ENCODE assay signal across 11 cellular contexts in the genomic region with DNA sequence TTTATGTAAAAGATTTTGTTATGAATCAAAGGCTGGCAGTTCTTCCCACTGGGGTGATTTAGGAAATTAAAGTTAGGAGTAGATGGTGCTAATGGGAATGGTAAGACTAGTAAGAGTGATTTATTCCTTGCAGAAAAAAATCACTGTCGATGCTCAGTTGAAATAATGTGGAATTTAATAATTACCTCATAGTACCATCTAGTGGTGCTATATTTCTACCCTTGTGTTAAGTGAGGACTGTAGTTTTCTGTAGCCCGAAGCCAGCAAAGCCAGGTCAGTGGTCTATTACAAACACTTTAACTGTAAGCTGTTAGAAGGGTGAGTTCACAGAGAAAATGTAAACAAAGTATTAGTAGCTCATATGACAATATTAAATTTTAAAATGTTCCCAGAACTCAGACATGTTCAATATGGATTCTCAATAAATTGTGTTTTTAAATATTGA. TPM values are rescaled to one million over a fixed set of nuclear protein-coding genes. Genes with fewer than 3 reads are reported as not detected.
DNase-seq lines count a peak whose midpoint lies in the region; ATAC-seq, FAIRE-seq and TF ChIP-seq lines count a peak whose summit lies in the region.
"Had no signal": no experiment of that assay in that cellular context is flagged by ENCODE, and none has a peak within 500 bp of the region (broad histone marks: within the 10 kb centered on the region; RNA-seq: fewer than 3 reads in every experiment).

No MANE protein-coding gene starts in this region.

- no peak for FAIRE-seq in H54 (lab: Jason Lieb, UNC)

- no peaks in the 10 kb centered on the region for H3K36me3 ChIP-seq in IMR-90 (ENCODE audit: control insufficient read depth, insufficient read depth, low read length)
- H3K36me3 ChIP-seq: HAP-1 had no signal

- peak; percentile 83 for ATAC-seq in IMR-90 (ENCODE audit: low read depth)
- ATAC-seq in GM18505 (IDR thresholded peaks at IDR 0.05; ENCODE audit: unreplicated experiment) = no peak
- ATAC-seq: WTC11 had no signal

- no peak overlapping the region for H3K56ac ChIP-seq in IMR-90 (ENCODE audit: extremely low read depth, insufficient read depth, low read length)

- POLR2A ChIA-PET in IMR-90 (lab: Charles Lee; ENCODE audit: unreplicated experiment) = no interaction called here

- dilution Hi-C loops in IMR-90 (cut with HindIII; ENCODE audit: low sequenced_read_pairs, unreplicated experiment) = no loop called here

- H2BK20ac ChIP-seq in IMR-90 (ENCODE audit: low read depth, low read length) = no peak overlapping the region

- no peak overlapping the region for H4K5ac ChIP-seq in IMR-90 (ENCODE audit: low read depth, low read length)

- H3K4ac ChIP-seq in IMR-90 (ENCODE audit: low read depth, low read length) = no peak overlapping the region

- no peak overlapping the region for H3K18ac ChIP-seq in IMR-90 (ENCODE audit: low read depth, low read length)

- no peak overlapping the region for H3K14ac ChIP-seq in IMR-90 (replicated peaks; ENCODE audit: low read depth, low read length)

- H3K27ac ChIP-seq in IMR-90 (ENCODE audit: insufficient read depth, low read length) = no peak overlapping the region

- H4K8ac ChIP-seq in IMR-90 (ENCODE audit: low read depth in 2 of 2, low read length in 2 of 2) = no peak overlapping the region

- H2BK5ac ChIP-seq in IMR-90 (ENCODE audit: low read depth, low read length, poor library complexity, severe bottlenecking) = no peak overlapping the region

- H2AFZ ChIP-seq in IMR-90 (replicated peaks; ENCODE audit: low read length, poor library complexity) = no peak overlapping the region

- no TSS peak for BruUV-seq in IMR-90 (replicated peaks; lab: Mats Ljungman, UMichigan)

- H2BK120ac ChIP-seq in IMR-90 (ENCODE audit: low read depth, low read length) = no peak overlapping the region

- no peak overlapping the region for H3K4me3 ChIP-seq in IMR-90 (ENCODE audit: insufficient read depth, low read depth, low read length)
- H3K4me3 ChIP-seq: HAP-1 had no signal

- in situ Hi-C loops in IMR-90 (cut with MboI; ENCODE audit: low sequenced_read_pairs) (no loop called here), T47D (cut with HindIII; ENCODE audit: low pct_unique_long_range_greater_than_20kb, low sequenced_read_pairs) (no loop called here)

- H4K20me1 ChIP-seq in IMR-90 (ENCODE audit: insufficient read depth, low read length) = no peaks in the 10 kb centered on the region

- TF ChIP-seq RAD21 in IMR-90 (IDR thresholded peaks at IDR 0.05; ENCODE audit: low read length) = peak; percentile 44

- peak; percentile 23 for DNase-seq in AG08395 (ENCODE audit: low spot score)
- DNase-seq in IMR-90 = peak; percentile 29
- peak; percentile 18 to 43 for DNase-seq in T47D (ENCODE audit: low read depth in 1 of 2, low spot score in 1 of 2)
- DNase-seq in lung microvascular endothelial cell (ENCODE audit: low read depth in 2 of 2) = peak; percentile 33 to 46
- DNase-seq in H54 (ENCODE audit: insufficient read length, low spot score) = no peak
- DNase-seq in stimulated activated naive CD4-positive, alpha-beta T cell (lab: John Stamatoyannopoulos, UW) = no peak
- no peak for DNase-seq in NCI-H82 (lab: John Stamatoyannopoulos, UW)

- H2AK9ac ChIP-seq in IMR-90 (replicated peaks; ENCODE audit: low read depth, low read length, poor library complexity) = no peak overlapping the region

- H3K9me3 ChIP-seq in IMR-90 (ENCODE audit: control insufficient read depth, insufficient read depth, low read length) = no peaks in the 10 kb centered on the region
- H3K9me3 ChIP-seq: HAP-1 had no signal

- no peak overlapping the region for H2AK5ac ChIP-seq in IMR-90 (ENCODE audit: low read depth, low read length)

- H3K4me2 ChIP-seq in IMR-90 (ENCODE audit: low read depth, low read length) = peak overlapping the region; percentile 17

- no peak overlapping the region for H4K91ac ChIP-seq in IMR-90 (ENCODE audit: insufficient read depth, low read depth, low read length)

- no CpG with 5 or more reads among the region's 2 CpGs for WGBS in IMR-90 (ENCODE audit: extremely low coverage in 2 of 2, insufficient read length in 1 of 2), 2 experiments

- no peak overlapping the region for H3K9ac ChIP-seq in IMR-90 (ENCODE audit: low read depth, low read length)

- no peaks in the 10 kb centered on the region for H3K9me1 ChIP-seq in IMR-90 (ENCODE audit: insufficient read depth, low read length)

- no peaks in the 10 kb centered on the region for H3K79me1 ChIP-seq in IMR-90 (ENCODE audit: low read depth in 1 of 2, low read length in 2 of 2)

- TF ChIP-seq CTCF in IMR-90 (conservative IDR thresholded peaks at IDR 0.05; ENCODE audit: low read depth, low read length) = peak; percentile 50

- no peaks in the 10 kb centered on the region for H3K4me1 ChIP-seq in IMR-90 (ENCODE audit: control insufficient read depth, insufficient read depth, low read length)

- TF ChIP-seq POLR2A in IMR-90 (IDR thresholded peaks at IDR 0.05; ENCODE audit: low read depth, low read length) (no peak), H54 (IDR thresholded peaks at IDR 0.05; ENCODE audit: low read depth, low read length) (no peak), GM18505 (IDR thresholded peaks at IDR 0.05; ENCODE audit: borderline replicate concordance, extremely low read depth, insufficient read depth, insufficient read length) (no peak)

- intact Hi-C loops in IMR-90 (cut with micrococcal nuclease) = loop anchor here (1.0 to 2.0 kb wide), 3 partner anchors 222 to 375 kb away; no protein-coding TSS in a partner anchor

- CTCF ChIA-PET in IMR-90 (lab: Yijun Ruan, JAX) = interaction anchor here (0.8 to 1.4 kb wide), 3 partner anchors 31 to 285 kb away, joined by 3 to 4 read pairs (median 4); no protein-coding TSS in a partner anchor

- H2BK15ac ChIP-seq in IMR-90 (ENCODE audit: low read depth, low read length) = no peak overlapping the region

- peaks cover 7% of the 10 kb centered on the region for H3K27me3 ChIP-seq in IMR-90 (ENCODE audit: control insufficient read depth, insufficient read depth, low read length)

- H3K23ac ChIP-seq in IMR-90 (ENCODE audit: low read depth, low read length) = no peak overlapping the region

TF ChIP-seq in IMR-90, 13 proteins besides CTCF, POLR2A, EP300 and RAD21:
- TF ChIP-seq SMC3 (IDR thresholded peaks at IDR 0.05; ENCODE audit: low read depth, low read length) (peak; percentile 34), CEBPB (IDR thresholded peaks at IDR 0.05; ENCODE audit: low read depth, low read length) (no peak)

RNA-seq across cellular contexts. Expression of a gene that starts 39.5 kb away (rescaled TPM):
- total RNA-seq in IMR-90 (2012; rRNA removed) = under 0.01 TPM in 1 of 2 replicates, not detected in the other
- not detected in 2 replicates for polyA plus RNA-seq in IMR-90 (2012; rRNA removed)
- polyA plus RNA-seq in IMR-90 (2012; cell fraction: cytosol; rRNA removed) = not detected in 2 replicates
- polyA plus RNA-seq in IMR-90 (2012; cell fraction: nucleus; rRNA removed; ENCODE audit: low replicate concordance) = 0.07 and 0.13 TPM in 2 replicates
- not detected in 2 replicates for total RNA-seq in lung microvascular endothelial cell
- total RNA-seq: LHCN-M2 had no signal

Comparison
In these comparisons a context has a peak if more than half of its experiments do, and no peak if none do; other contexts are left out.
1. DNase-seq: peak in AG08395 (single experiment), IMR-90 (single experiment), T47D (2 of 2) and lung microvascular endothelial cell (2 of 2); none in H54 (single experiment), stimulated activated naive CD4-positive, alpha-beta T cell (0 of 6) and NCI-H82 (single experiment).